Comparison of ENCODE assay signal across 1 cellular context in the genomic region with DNA sequence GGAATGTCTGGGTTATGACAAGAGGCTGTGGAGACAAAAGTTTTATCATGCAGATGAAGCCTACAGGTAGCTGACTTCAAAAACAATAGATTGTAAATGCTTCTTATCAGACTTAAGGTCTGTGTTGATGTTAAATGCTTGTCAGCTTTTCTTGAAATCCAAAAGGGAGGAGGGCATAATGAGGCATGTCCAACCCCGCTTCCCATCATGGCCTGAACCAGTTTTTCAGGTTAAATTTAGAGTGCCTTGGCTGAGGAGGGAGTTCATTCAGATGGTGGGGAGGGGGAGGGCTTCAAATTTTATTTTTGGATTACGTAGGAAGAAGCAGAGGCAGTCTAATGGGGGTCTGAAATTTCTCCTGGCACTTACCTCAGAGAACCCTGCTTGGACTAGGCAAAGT.
TF ChIP-seq lines count a peak whose summit lies in the region.

No MANE protein-coding gene starts in this region.

TF ChIP-seq in GM23338, 12 proteins besides CTCF, POLR2A, EP300 and RAD21 (continued from another document):
- TF ChIP-seq, protein P1, sequence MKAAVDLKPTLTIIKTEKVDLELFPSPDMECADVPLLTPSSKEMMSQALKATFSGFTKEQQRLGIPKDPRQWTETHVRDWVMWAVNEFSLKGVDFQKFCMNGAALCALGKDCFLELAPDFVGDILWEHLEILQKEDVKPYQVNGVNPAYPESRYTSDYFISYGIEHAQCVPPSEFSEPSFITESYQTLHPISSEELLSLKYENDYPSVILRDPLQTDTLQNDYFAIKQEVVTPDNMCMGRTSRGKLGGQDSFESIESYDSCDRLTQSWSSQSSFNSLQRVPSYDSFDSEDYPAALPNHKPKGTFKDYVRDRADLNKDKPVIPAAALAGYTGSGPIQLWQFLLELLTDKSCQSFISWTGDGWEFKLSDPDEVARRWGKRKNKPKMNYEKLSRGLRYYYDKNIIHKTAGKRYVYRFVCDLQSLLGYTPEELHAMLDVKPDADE (IDR thresholded peaks at IDR 0.05): no peak
- TF ChIP-seq ZNF331 (CRISPR knock-in tag; IDR thresholded peaks at IDR 0.05; ENCODE audit: low read depth): no peak
- no peak for TF ChIP-seq NANOG (IDR thresholded peaks at IDR 0.05; ENCODE audit: borderline replicate concordance)
- TF ChIP-seq POLR2AphosphoS5 (IDR thresholded peaks at IDR 0.05; ENCODE audit: low read depth): no peak
- TF ChIP-seq EZH2 (IDR thresholded peaks at IDR 0.05; ENCODE audit: low read depth, unreplicated experiment): no peak
- no peak for TF ChIP-seq JUNB (IDR thresholded peaks at IDR 0.05; ENCODE audit: unreplicated experiment)
- TF ChIP-seq, protein P2, sequence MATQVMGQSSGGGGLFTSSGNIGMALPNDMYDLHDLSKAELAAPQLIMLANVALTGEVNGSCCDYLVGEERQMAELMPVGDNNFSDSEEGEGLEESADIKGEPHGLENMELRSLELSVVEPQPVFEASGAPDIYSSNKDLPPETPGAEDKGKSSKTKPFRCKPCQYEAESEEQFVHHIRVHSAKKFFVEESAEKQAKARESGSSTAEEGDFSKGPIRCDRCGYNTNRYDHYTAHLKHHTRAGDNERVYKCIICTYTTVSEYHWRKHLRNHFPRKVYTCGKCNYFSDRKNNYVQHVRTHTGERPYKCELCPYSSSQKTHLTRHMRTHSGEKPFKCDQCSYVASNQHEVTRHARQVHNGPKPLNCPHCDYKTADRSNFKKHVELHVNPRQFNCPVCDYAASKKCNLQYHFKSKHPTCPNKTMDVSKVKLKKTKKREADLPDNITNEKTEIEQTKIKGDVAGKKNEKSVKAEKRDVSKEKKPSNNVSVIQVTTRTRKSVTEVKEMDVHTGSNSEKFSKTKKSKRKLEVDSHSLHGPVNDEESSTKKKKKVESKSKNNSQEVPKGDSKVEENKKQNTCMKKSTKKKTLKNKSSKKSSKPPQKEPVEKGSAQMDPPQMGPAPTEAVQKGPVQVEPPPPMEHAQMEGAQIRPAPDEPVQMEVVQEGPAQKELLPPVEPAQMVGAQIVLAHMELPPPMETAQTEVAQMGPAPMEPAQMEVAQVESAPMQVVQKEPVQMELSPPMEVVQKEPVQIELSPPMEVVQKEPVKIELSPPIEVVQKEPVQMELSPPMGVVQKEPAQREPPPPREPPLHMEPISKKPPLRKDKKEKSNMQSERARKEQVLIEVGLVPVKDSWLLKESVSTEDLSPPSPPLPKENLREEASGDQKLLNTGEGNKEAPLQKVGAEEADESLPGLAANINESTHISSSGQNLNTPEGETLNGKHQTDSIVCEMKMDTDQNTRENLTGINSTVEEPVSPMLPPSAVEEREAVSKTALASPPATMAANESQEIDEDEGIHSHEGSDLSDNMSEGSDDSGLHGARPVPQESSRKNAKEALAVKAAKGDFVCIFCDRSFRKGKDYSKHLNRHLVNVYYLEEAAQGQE (IDR thresholded peaks at IDR 0.05; ENCODE audit: unreplicated experiment): no peak
